ENCODE assay signal across 8 cellular contexts in genomic region chr18:58541137-58541788, GRCh38.
DNase-seq lines count a peak whose midpoint lies in the region.

No MANE protein-coding gene starts in this region.

- DNase-seq in activated naive CD4-positive, alpha-beta T cell treated with anti-CD3 and anti-CD28 coated beads for 36 hours: peak; percentile 63
- no peak for DNase-seq in activated naive CD4-positive, alpha-beta T cell (lab: John Stamatoyannopoulos, UW)
- peak; percentile 10 for DNase-seq in OCI-M1 (lab: John Stamatoyannopoulos, UW)
- DNase-seq in dermis blood vessel endothelial cell: peak; percentile 30
- peak; percentile 36 for DNase-seq in stimulated activated naive CD4-positive, alpha-beta T cell treated with Interleukin-2 at 50 U/mL for 16 hours (lab: John Stamatoyannopoulos, UW)
- no peak for DNase-seq in NCI-H345 (lab: John Stamatoyannopoulos, UW)
- DNase-seq in middle frontal gyrus (ENCODE audit: extremely low spot score, low spot score): no peak
- DNase-seq in globus pallidus (ENCODE audit: low spot score): no peak

- H3K9me3 Mint-ChIP-seq in activated naive CD4-positive, alpha-beta T cell treated with anti-CD3 and anti-CD28 coated beads for 36 hours: no peaks in the 10 kb centered on the region

- H3K27me3 Mint-ChIP-seq in activated naive CD4-positive, alpha-beta T cell treated with anti-CD3 and anti-CD28 coated beads for 36 hours (ENCODE audit: low read depth): no peaks in the 10 kb centered on the region

- intact Hi-C loops in activated naive CD4-positive, alpha-beta T cell treated with anti-CD3 and anti-CD28 coated beads for 36 hours (cut with micrococcal nuclease): loop anchor here (1.0 to 5.0 kb wide), 10 partner anchors 11 to 496 kb away; no protein-coding TSS in a partner anchor

- peaks cover 82% of the 10 kb centered on the region for H3K4me1 Mint-ChIP-seq in activated naive CD4-positive, alpha-beta T cell treated with anti-CD3 and anti-CD28 coated beads for 36 hours (ENCODE audit: low read depth)

- CTCF ChIA-PET in activated naive CD4-positive, alpha-beta T cell treated with anti-CD3 and anti-CD28 coated beads for 36 hours (lab: Charles Lee): interaction anchor here (0.8 to 23.4 kb wide), 7 partner anchors 10 to 225 kb away, joined by 3 to 426 read pairs (median 5); partner anchors contain the start of gene MALT1

- H3K27ac Mint-ChIP-seq in activated naive CD4-positive, alpha-beta T cell treated with anti-CD3 and anti-CD28 coated beads for 36 hours: peak overlapping the region; percentile 88

- H3K36me3 Mint-ChIP-seq in activated naive CD4-positive, alpha-beta T cell treated with anti-CD3 and anti-CD28 coated beads for 36 hours (ENCODE audit: low read depth): no peaks in the 10 kb centered on the region

- no peak overlapping the region for H3K4me3 Mint-ChIP-seq in activated naive CD4-positive, alpha-beta T cell treated with anti-CD3 and anti-CD28 coated beads for 36 hours

Comparison
In these comparisons a context has a peak if more than half of its experiments do, and no peak if none do; other contexts are left out.
1. DNase-seq: peak in activated naive CD4-positive, alpha-beta T cell treated with anti-CD3 and anti-CD28 coated beads for 36 hours (single experiment), OCI-M1 (single experiment), dermis blood vessel endothelial cell (single experiment) and stimulated activated naive CD4-positive, alpha-beta T cell treated with Interleukin-2 at 50 U/mL for 16 hours (single experiment); none in activated naive CD4-positive, alpha-beta T cell (0 of 4), NCI-H345 (single experiment), middle frontal gyrus (single experiment) and globus pallidus (single experiment).